In genomic region chr11:764322-765024, GRCh38 we compare ENCODE assay signal across 10 cellular contexts. TPM values are rescaled to one million over a fixed set of nuclear protein-coding genes. Genes with fewer than 3 reads are reported as not detected.
DNase-seq lines count a peak whose midpoint lies in the region; ATAC-seq and TF ChIP-seq lines count a peak whose summit lies in the region.
"Had no signal": no experiment of that assay in that cellular context is flagged by ENCODE, and none has a peak within 500 bp of the region (broad histone marks: within the 10 kb centered on the region; RNA-seq: fewer than 3 reads in every experiment).

No MANE protein-coding gene starts in this region.

- no peaks in the 10 kb centered on the region for H3K4me1 ChIP-seq in left ventricle myocardium inferior
- H3K4me1 ChIP-seq: prostate gland had no signal

- H3K27me3 ChIP-seq in left ventricle myocardium inferior (ENCODE audit: low read depth), result no peaks in the 10 kb centered on the region
- H3K27me3 ChIP-seq: hepatocyte, suprapubic skin had no signal

- intact Hi-C loops in Right ventricle myocardium inferior (cut with DNase I) (no loop called here), left ventricle myocardium inferior (cut with micrococcal nuclease) (no loop called here)

- TF ChIP-seq CTCF in left ventricle myocardium inferior (IDR thresholded peaks at IDR 0.05; ENCODE audit: borderline replicate concordance), result no peak

- ATAC-seq in Right ventricle myocardium inferior, result peak; percentile 2
- ATAC-seq in HG03342 (IDR thresholded peaks at IDR 0.05; ENCODE audit: unreplicated experiment), result no peak

- peaks cover 74% of the 10 kb centered on the region for H3K36me3 ChIP-seq in left ventricle myocardium inferior

- H3K4me3 ChIP-seq in left ventricle myocardium inferior, result no peak overlapping the region
- H3K4me3 ChIP-seq: hepatocyte, prostate gland, suprapubic skin had no signal

- H3K27ac ChIP-seq in left ventricle myocardium inferior (replicated peaks), result no peak overlapping the region
- H3K27ac ChIP-seq in substantia nigra (ENCODE audit: low read depth, low read length, poor library complexity, severe bottlenecking), result peak overlapping the region; percentile 26
- H3K27ac ChIP-seq: hepatocyte, prostate gland had no signal

- no peaks in the 10 kb centered on the region for H3K9me3 ChIP-seq in left ventricle myocardium inferior (replicated peaks)
- H3K9me3 ChIP-seq: prostate gland, suprapubic skin had no signal

- no peak for DNase-seq in Right ventricle myocardium inferior (ENCODE audit: missing footprints)
- DNase-seq in left ventricle myocardium inferior, result no peak
- DNase-seq in cerebellar cortex (ENCODE audit: low spot score), result peak; percentile 43
- DNase-seq in substantia nigra (lab: John Stamatoyannopoulos, UW), result no peak
- no peak for DNase-seq in NCI-H524 (lab: John Stamatoyannopoulos, UW)
- DNase-seq: NCI-H187 had no signal

RNA-seq across cellular contexts. Expression of gene GATD1, which starts 12.8 kb away (rescaled TPM):
- 18.3 TPM for total RNA-seq in Right ventricle myocardium inferior
- total RNA-seq in left ventricle myocardium inferior, result 26.2 TPM

RNA-seq across cellular contexts. Expression of gene TALDO1, which starts 17.2 kb away (rescaled TPM):
- total RNA-seq in Right ventricle myocardium inferior, result 102 TPM
- total RNA-seq in left ventricle myocardium inferior, result 101 TPM

RNA-seq across cellular contexts. Expression of gene CEND1, which starts 25.4 kb away (rescaled TPM):
- total RNA-seq in Right ventricle myocardium inferior, result not detected
- not detected for total RNA-seq in left ventricle myocardium inferior
- total RNA-seq: hepatocyte, suprapubic skin had no signal

RNA-seq across cellular contexts. Expression of gene SLC25A22, which starts 33.6 kb away (rescaled TPM):
- total RNA-seq in Right ventricle myocardium inferior (2.6 TPM), left ventricle myocardium inferior (3.9 TPM)

RNA-seq across cellular contexts. Expression of gene PIDD1, which starts 40.6 kb away (rescaled TPM):
- total RNA-seq in Right ventricle myocardium inferior (7.2 TPM), left ventricle myocardium inferior (7.1 TPM)
